ENCODE assay signal across 8 cellular contexts in genomic region chr14:55332654-55333570, GRCh38.
DNase-seq lines count a peak whose midpoint lies in the region; ATAC-seq and TF ChIP-seq lines count a peak whose summit lies in the region.

No MANE protein-coding gene starts in this region.

- H4K20me1 ChIP-seq in Karpas-422 (ENCODE audit: insufficient read depth, low read depth, low read length), result no peaks in the 10 kb centered on the region

- H3K9me3 ChIP-seq in Karpas-422 (ENCODE audit: low read length) (no peaks in the 10 kb centered on the region), tibial artery (no peaks in the 10 kb centered on the region)

- ATAC-seq in GM19395 (IDR thresholded peaks at IDR 0.05; ENCODE audit: unreplicated experiment) (peak; percentile 69), HG03039 (IDR thresholded peaks at IDR 0.05; ENCODE audit: unreplicated experiment) (no peak)

- in situ Hi-C loops in ACHN (cut with HindIII; ENCODE audit: low pct_ligation_motif_present, low pct_unique_long_range_greater_than_20kb, low sequenced_read_pairs), result no loop called here

- H3K4me3 ChIP-seq in Karpas-422 (ENCODE audit: low read length) (peak overlapping the region; percentile 36), fibroblast of villous mesenchyme (ENCODE audit: low read depth, low read length) (no peak overlapping the region), tibial artery (no peak overlapping the region)

- H3K27me3 ChIP-seq in Karpas-422 (ENCODE audit: low read length) (no peaks in the 10 kb centered on the region), tibial artery (no peaks in the 10 kb centered on the region)

- TF ChIP-seq CTCF in fibroblast of villous mesenchyme (IDR thresholded peaks at IDR 0.05; ENCODE audit: insufficient read depth, low read depth, low read length) (no peak), tibial artery (IDR thresholded peaks at IDR 0.05) (no peak)

- peaks cover 93% of the 10 kb centered on the region for H3K79me2 ChIP-seq in Karpas-422 (ENCODE audit: low read length)

- H2AFZ ChIP-seq in Karpas-422 (ENCODE audit: low read length), result no peak overlapping the region

- H3K27ac ChIP-seq in Karpas-422 (ENCODE audit: low read length) (peak overlapping the region; percentile 42), tibial artery (no peak overlapping the region)

- peak overlapping the region; percentile 43 for H3K9ac ChIP-seq in Karpas-422 (ENCODE audit: low read length)

- H3K4me1 ChIP-seq in Karpas-422 (ENCODE audit: low read length) (peaks cover 76% of the 10 kb centered on the region), tibial artery (peaks cover 0 to 34% (median 15%) of the 10 kb centered on the region in 4 donors)

- intact Hi-C loops in tibial artery (cut with DNase I; ENCODE audit: low total_unique reads), result loop anchor here (10.0 kb wide), 1 partner anchor 68 kb away; no protein-coding TSS in a partner anchor

- DNase-seq in ACHN (peak; percentile 8), Karpas-422 (no peak), fibroblast of villous mesenchyme (ENCODE audit: low read depth) (peak; percentile 64), tibial artery (no peak), middle frontal gyrus (ENCODE audit: extremely low spot score, low spot score) (no peak), GDM1 (lab: John Stamatoyannopoulos, UW) (no peak)

- H3K9me2 ChIP-seq in Karpas-422 (replicated peaks; ENCODE audit: insufficient read depth, low read length), result no peaks in the 10 kb centered on the region

- H3K36me3 ChIP-seq in Karpas-422 (ENCODE audit: insufficient read depth, low read length) (no peaks in the 10 kb centered on the region), tibial artery (no peaks in the 10 kb centered on the region)

- peak overlapping the region; percentile 69 for H3K4me2 ChIP-seq in Karpas-422 (ENCODE audit: low read depth, low read length, poor library complexity, severe bottlenecking)

Comparison
In these comparisons a context has a peak if more than half of its experiments do, and no peak if none do; other contexts are left out.
1. DNase-seq: peak in ACHN (single experiment) and fibroblast of villous mesenchyme (single experiment); none in Karpas-422 (single experiment), tibial artery (0 of 2), middle frontal gyrus (single experiment) and GDM1 (single experiment).